ENCODE assay signal across 8 cellular contexts in the genomic region with DNA sequence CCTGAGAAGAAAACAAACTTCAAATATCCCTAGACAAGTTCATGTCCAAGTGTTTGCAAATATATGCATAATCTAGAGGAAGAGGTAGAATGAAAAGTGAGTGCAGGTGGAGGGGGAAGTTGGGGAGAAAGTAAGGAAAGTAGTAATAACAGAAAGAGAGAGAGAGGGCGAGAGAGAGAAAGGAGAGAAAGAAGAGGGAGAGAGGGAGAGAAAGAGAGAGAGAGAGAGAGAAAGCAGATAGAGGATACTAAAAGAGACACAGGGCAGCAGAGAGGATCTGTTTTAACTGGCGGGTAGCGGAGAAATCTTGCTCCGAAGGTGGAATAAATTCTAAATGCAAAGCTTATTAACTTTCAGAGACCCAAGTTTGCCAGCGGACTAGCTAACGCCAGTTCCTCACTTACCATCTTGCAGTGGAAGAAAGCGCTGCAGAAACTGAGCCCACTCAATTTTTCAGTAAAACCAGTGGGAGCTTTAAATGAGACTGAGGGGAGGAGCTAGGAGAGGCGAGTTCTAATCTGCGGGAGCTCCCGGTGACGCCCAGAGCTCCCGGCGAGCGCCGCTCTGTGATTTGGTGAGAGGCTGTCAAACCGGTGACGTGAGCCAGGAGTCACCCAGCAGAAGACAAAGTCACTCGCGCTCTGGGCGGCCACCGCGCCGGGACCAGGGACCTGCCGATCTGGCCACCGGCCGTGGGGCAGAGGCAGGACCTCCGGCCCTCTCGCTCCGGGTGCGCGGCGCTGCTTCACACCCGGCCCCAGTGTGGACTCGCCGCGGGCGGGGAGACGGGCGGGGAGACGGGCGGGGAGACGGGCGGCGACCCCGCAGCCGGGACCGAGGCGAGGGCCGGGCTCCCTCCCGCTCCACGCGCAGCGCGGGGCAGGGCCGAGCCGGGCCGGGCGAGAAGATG. TPM values are rescaled to one million over a fixed set of nuclear protein-coding genes. Genes with fewer than 3 reads are reported as not detected.
DNase-seq lines count a peak whose midpoint lies in the region; ATAC-seq, FAIRE-seq and TF ChIP-seq lines count a peak whose summit lies in the region.

A gene with protein sequence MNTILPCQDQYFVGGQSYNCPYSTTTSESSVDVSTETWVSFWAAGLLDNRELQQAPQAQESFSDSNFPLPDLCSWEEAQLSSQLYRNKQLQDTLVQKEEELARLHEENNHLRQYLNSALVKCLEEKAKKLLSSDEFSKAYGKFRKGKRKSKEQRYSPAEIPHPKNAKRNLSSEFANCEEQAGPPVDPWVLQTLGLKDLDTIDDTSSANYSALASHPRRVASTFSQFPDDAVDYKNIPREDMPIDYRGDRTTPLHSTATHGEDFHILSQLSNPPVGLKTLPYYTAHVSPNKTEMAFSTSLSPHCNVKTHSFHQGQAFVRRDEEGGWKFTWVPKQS (minus strand): TSS at position 486 of the 910 bp plus-strand sequence. CDS start 79 bp downstream, at position 407.

- H3K27me3 ChIP-seq in endocrine pancreas (ENCODE audit: control insufficient read depth, insufficient read depth, low read length) (no peaks in the 10 kb centered on the region), lung (ENCODE audit: control insufficient read depth, insufficient read depth) (no peaks in the 10 kb centered on the region)

- ATAC-seq in GM21528 (IDR thresholded peaks at IDR 0.05; ENCODE audit: low FRiP score, unreplicated experiment) (peak; percentile 88), WTC11 (peak; percentile 98), lung (ENCODE audit: insufficient read depth, low FRiP score) (peak; percentile 93)

- CTCF ChIA-PET in WTC11 (lab: Charles Lee): interaction anchor here (0.7 to 1.7 kb wide), 2 partner anchors 21 to 162 kb away, joined by 3 to 12 read pairs; no protein-coding TSS in a partner anchor

- peaks cover 16% of the 10 kb centered on the region for H3K4me1 Mint-ChIP-seq in WTC11

- peak within 1 kb of the TSS; percentile 94 for H3K4me3 Mint-ChIP-seq in WTC11

- no peaks in the 10 kb centered on the region for H3K36me3 ChIP-seq in endocrine pancreas (ENCODE audit: control insufficient read depth, insufficient read depth, low read length)
- no peaks in the 10 kb centered on the region for H3K36me3 ChIP-seq in lung (ENCODE audit: control insufficient read depth in 2 of 2, insufficient read depth in 2 of 2, low read length in 2 of 2)

- POLR2A ChIA-PET in WTC11 (lab: Charles Lee): no interaction called here

- H3K4me3 ChIP-seq in endocrine pancreas (ENCODE audit: control insufficient read depth, insufficient read depth, low read length) (peak within 1 kb of the TSS; percentile 71), lung (peak within 1 kb of the TSS; percentile 42)

- peaks cover 56% of the 10 kb centered on the region for H3K27me3 Mint-ChIP-seq in WTC11 (ENCODE audit: low read depth)

- FAIRE-seq in HTR-8/SVneo (lab: Jason Lieb, UNC): peak; percentile 40

- WGBS in lung, 2 donors: 5% methylated on average over 46 to 58 of the region's 58 CpGs

- peaks cover 9% of the 10 kb centered on the region for H3K4me1 ChIP-seq in endocrine pancreas (ENCODE audit: control insufficient read depth, insufficient read depth, low read length)
- H3K4me1 ChIP-seq in lung (ENCODE audit: control insufficient read depth in 2 of 2, insufficient read depth in 2 of 2, low read length in 2 of 2): peaks cover 0 to 6% of the 10 kb centered on the region in 2 donors

- DNase-seq in ELR (ENCODE audit: low read depth) (peak; percentile 83), HTR-8/SVneo (ENCODE audit: insufficient read length, low spot score) (peak; percentile 49), WTC11 (ENCODE audit: low spot score) (peak; percentile 75), lung (ENCODE audit: low spot score) (peak; percentile 77), OCI-M2 (lab: John Stamatoyannopoulos, UW; ENCODE audit: unreplicated experiment) (no peak)
- peak; percentile 5 to 31 for DNase-seq in stimulated activated CD4-positive, alpha-beta T cell treated with anti-CD3 and anti-CD28 coated beads, Interleukin-4, amount 100 ng/mL, for 4 hours

- no peaks in the 10 kb centered on the region for H3K9me3 Mint-ChIP-seq in WTC11

- H3K9me3 ChIP-seq in endocrine pancreas (ENCODE audit: control insufficient read depth, low read length) (no peaks in the 10 kb centered on the region), lung (ENCODE audit: control insufficient read depth in 2 of 2, insufficient read depth in 1 of 2, low read length in 1 of 2) (no peaks in the 10 kb centered on the region)

- no peak within 1 kb of the TSS for H3K27ac Mint-ChIP-seq in WTC11

- H3K36me3 Mint-ChIP-seq in WTC11: no peaks in the 10 kb centered on the region

- TF ChIP-seq CTCF in WTC11 (IDR thresholded peaks at IDR 0.05) (no peak), lung (IDR thresholded peaks at IDR 0.05; ENCODE audit: control extremely low read depth, extremely low read depth) (no peak)

- peak within 1 kb of the TSS in 1 of 2 donors; percentile 86 for H3K27ac ChIP-seq in lung (ENCODE audit: low read depth in 1 of 2, low read length in 1 of 2)

- peak within 1 kb of the TSS; percentile 30 for H3K9ac ChIP-seq in endocrine pancreas (ENCODE audit: control insufficient read depth, insufficient read depth, low read length)

TF ChIP-seq in WTC11, 78 proteins besides CTCF, POLR2A, EP300 and RAD21:
- TF ChIP-seq, protein P1, sequence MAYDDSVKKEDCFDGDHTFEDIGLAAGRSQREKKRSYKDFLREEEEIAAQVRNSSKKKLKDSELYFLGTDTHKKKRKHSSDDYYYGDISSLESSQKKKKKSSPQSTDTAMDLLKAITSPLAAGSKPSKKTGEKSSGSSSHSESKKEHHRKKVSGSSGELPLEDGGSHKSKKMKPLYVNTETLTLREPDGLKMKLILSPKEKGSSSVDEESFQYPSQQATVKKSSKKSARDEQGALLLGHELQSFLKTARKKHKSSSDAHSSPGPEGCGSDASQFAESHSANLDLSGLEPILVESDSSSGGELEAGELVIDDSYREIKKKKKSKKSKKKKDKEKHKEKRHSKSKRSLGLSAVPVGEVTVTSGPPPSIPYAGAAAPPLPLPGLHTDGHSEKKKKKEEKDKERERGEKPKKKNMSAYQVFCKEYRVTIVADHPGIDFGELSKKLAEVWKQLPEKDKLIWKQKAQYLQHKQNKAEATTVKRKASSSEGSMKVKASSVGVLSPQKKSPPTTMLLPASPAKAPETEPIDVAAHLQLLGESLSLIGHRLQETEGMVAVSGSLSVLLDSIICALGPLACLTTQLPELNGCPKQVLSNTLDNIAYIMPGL (CRISPR knock-in tag; IDR thresholded peaks at IDR 0.05): peak; percentile 40; the same call in 1 of the 2 replicates
- 0 out of 2 replicates have a peak, but pooled peaks have one; percentile 40 for TF ChIP-seq ELF4 (CRISPR knock-in tag; IDR thresholded peaks at IDR 0.05; ENCODE audit: low read depth)
- TF ChIP-seq, protein P2, sequence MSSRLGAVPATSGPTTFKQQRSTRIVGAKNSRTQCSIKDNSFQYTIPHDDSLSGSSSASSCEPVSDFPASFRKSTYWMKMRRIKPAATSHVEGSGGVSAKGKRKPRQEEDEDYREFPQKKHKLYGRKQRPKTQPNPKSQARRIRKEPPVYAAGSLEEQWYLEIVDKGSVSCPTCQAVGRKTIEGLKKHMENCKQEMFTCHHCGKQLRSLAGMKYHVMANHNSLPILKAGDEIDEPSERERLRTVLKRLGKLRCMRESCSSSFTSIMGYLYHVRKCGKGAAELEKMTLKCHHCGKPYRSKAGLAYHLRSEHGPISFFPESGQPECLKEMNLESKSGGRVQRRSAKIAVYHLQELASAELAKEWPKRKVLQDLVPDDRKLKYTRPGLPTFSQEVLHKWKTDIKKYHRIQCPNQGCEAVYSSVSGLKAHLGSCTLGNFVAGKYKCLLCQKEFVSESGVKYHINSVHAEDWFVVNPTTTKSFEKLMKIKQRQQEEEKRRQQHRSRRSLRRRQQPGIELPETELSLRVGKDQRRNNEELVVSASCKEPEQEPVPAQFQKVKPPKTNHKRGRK (CRISPR knock-in tag; IDR thresholded peaks at IDR 0.05; ENCODE audit: borderline replicate concordance): 0 out of 2 replicates have a peak, but pooled peaks have one; percentile 79
- TF ChIP-seq CREM (CRISPR knock-in tag; IDR thresholded peaks at IDR 0.05): 0 out of 2 replicates have a peak, but pooled peaks have one; percentile 69
- no peak for TF ChIP-seq CBFB (CRISPR knock-in tag; IDR thresholded peaks at IDR 0.05; ENCODE audit: low read depth)
- TF ChIP-seq ZBTB21 (CRISPR knock-in tag; IDR thresholded peaks at IDR 0.05; ENCODE audit: borderline replicate concordance): no peak
- 0 out of 2 replicates have a peak, but pooled peaks have one; percentile 36 for TF ChIP-seq KAT7 (CRISPR knock-in tag; IDR thresholded peaks at IDR 0.05; ENCODE audit: borderline replicate concordance)
- no peak for TF ChIP-seq ZNF416 (CRISPR knock-in tag; IDR thresholded peaks at IDR 0.05)

RNA-seq across cellular contexts. Expression of the gene that starts here (rescaled TPM):
- total RNA-seq in WTC11 (2021) (0.07 to 0.39 TPM (median 0.25 TPM) in 3 replicates), lung (under 1 TPM; 0.09 to 0.34 TPM)
- under 1 TPM; 0.07 to 0.08 TPM for polyA plus RNA-seq in lung

Comparison
In these comparisons a context has a peak if more than half of its experiments do, and no peak if none do; other contexts are left out.
1. Peak in DNase-seq and ATAC-seq in WTC11; RNA of the gene not detected or under 1 TPM.
2. Peak in DNase-seq, ATAC-seq and H3K4me3 ChIP-seq in lung; RNA of the gene not detected or under 1 TPM.